ENCODE assay signal across 25 cellular contexts in genomic region chr1:53825306-53825705, GRCh38.
"Had no signal": no experiment of that assay in that cellular context is flagged by ENCODE, and none has a peak within 500 bp of the region (broad histone marks: within the 10 kb centered on the region; RNA-seq: fewer than 3 reads in every experiment).

No MANE protein-coding gene starts in this region.

- H3K27me3 ChIP-seq: neural progenitor cell, ovary, right lobe of liver, sigmoid colon, suprapubic skin, testis, tibial artery, transverse colon, vagina had no signal

- H3K27ac ChIP-seq: neural progenitor cell, ovary, parathyroid adenoma, psoas muscle, right lobe of liver, sigmoid colon, suprapubic skin, testis, tibial artery, transverse colon, vagina had no signal

- H3K4me3 ChIP-seq: neural progenitor cell, ovary, psoas muscle, right lobe of liver, sigmoid colon, suprapubic skin, testis, tibial artery, transverse colon, vagina had no signal

- H3K9ac ChIP-seq: neural progenitor cell, parathyroid adenoma had no signal

- H3K36me3 ChIP-seq: ovary had no signal

- H3K79me2 ChIP-seq: parathyroid adenoma had no signal

- H3K4me1 ChIP-seq: neural progenitor cell, parathyroid adenoma, psoas muscle, right lobe of liver, sigmoid colon, suprapubic skin, testis, tibial artery, transverse colon, vagina had no signal

- H3K4me2 ChIP-seq: neural progenitor cell had no signal

- DNase-seq: natural killer cell; occipital lobe; ovary; psoas muscle; right cardiac atrium; right lobe of liver; sigmoid colon; small intestine; stimulated activated CD4-positive, alpha-beta T cell treated with anti-CD3 and anti-CD28 coated beads, Interleukin-15, amount 100 ng/mL, for 24 hours; stimulated activated CD4-positive, alpha-beta T cell treated with anti-CD3 and anti-CD28 coated beads, Interleukin-2, amount 100 ng/mL, for 24 hours; stimulated activated CD4-positive, alpha-beta T cell treated with anti-CD3 and anti-CD28 coated beads, Interleukin-4, amount 100 ng/mL, for 1 hour; stimulated activated CD4-positive, alpha-beta T cell treated with anti-CD3 and anti-CD28 coated beads, Interleukin-4, amount 100 ng/mL, for 4 hours; stimulated activated CD8-positive, alpha-beta memory T cell treated with anti-CD3 and anti-CD28 coated beads, Interleukin-4, amount 100 ng/mL, for 48 hours; stimulated activated naive CD4-positive, alpha-beta T cell; stimulated activated naive CD8-positive, alpha-beta T cell treated with anti-CD3 and anti-CD28 coated beads, Interleukin-15, amount 100 ng/mL, for 72 hours; stimulated activated naive CD8-positive, alpha-beta T cell treated with anti-CD3 and anti-CD28 coated beads, Interleukin-15, Interleukin-2, amounts not matched to agents 100 U/mL and 50 U/mL, for 24 hours; substantia nigra; testis; tibial artery; transverse colon had no signal

- H3K9me3 ChIP-seq: ovary, psoas muscle, right lobe of liver, sigmoid colon, suprapubic skin, testis, tibial artery, transverse colon, vagina had no signal

- H2AFZ ChIP-seq: neural progenitor cell, parathyroid adenoma had no signal

- ATAC-seq: natural killer cell; psoas muscle; right cardiac atrium; right lobe of liver; stimulated activated memory B cell treated with anti-CD40 and anti-IgM and Interleukin-4, amounts not matched to agents 10 μg/mL and 1 μg/mL and 100 μg/mL, for 72 hours; stimulated activated naive CD8-positive, alpha-beta T cell treated with anti-CD3 and anti-CD28 coated beads, Interleukin-15, amount 100 ng/mL, for 72 hours; stimulated activated naive CD8-positive, alpha-beta T cell treated with anti-CD3 and anti-CD28 coated beads, Interleukin-15, Interleukin-2, amounts not matched to agents 100 U/mL and 50 U/mL, for 24 hours had no signal
